Comparison of ENCODE assay signal across 20 cellular contexts in genomic region chr10:95964786-95965185, GRCh38. TPM values are rescaled to one million over a fixed set of nuclear protein-coding genes. Genes with fewer than 3 reads are reported as not detected.
"Had no signal": no experiment of that assay in that cellular context is flagged by ENCODE, and none has a peak within 500 bp of the region (broad histone marks: within the 10 kb centered on the region; RNA-seq: fewer than 3 reads in every experiment).

No MANE protein-coding gene starts in this region.

- H3K4me1 ChIP-seq: ascending aorta, thyroid gland had no signal

- H3K27ac ChIP-seq: ascending aorta, left ventricle myocardium inferior, thyroid gland, WERI-Rb-1 had no signal

- DNase-seq: activated CD4-positive, alpha-beta T cell treated with anti-CD3 and anti-CD28 coated beads for 1 hour; activated effector memory CD4-positive, alpha-beta T cell treated with anti-CD3 and anti-CD28 coated beads, Interleukin-2, amount 50 U/mL, for 16 hours; activated T-cell treated with anti-CD3 and anti-CD28 coated beads, Interleukin-2, amount 50 U/mL, for 72 hours; cortex of kidney; foreskin fibroblast; left ventricle myocardium inferior; mammary epithelial cell; midbrain; occipital lobe; posterior cingulate gyrus; retina; stimulated activated CD4-positive, alpha-beta T cell treated with anti-CD3 and anti-CD28 coated beads, Interleukin-12 subunit alpha, Interleukin-12 subunit beta, amount 100 ng/mL, for 4 hours; stimulated activated CD4-positive, alpha-beta T cell treated with anti-CD3 and anti-CD28 coated beads, Interleukin-1b, Interleukin-23, amount 100 ng/mL, for 48 hours; stimulated activated CD8-positive, alpha-beta memory T cell treated with anti-CD3 and anti-CD28 coated beads, Interleukin-4, amount 100 ng/mL, for 48 hours; stimulated activated naive CD4-positive, alpha-beta T cell; thyroid gland; WERI-Rb-1 had no signal

- H3K9me3 ChIP-seq: thyroid gland had no signal

- H3K4me3 ChIP-seq: ascending aorta, left ventricle myocardium inferior, thyroid gland had no signal

- H3K36me3 ChIP-seq: ascending aorta, left ventricle myocardium inferior, thyroid gland, WERI-Rb-1 had no signal

- H3K27me3 ChIP-seq: ascending aorta, thyroid gland had no signal

- ATAC-seq: activated T-cell treated with anti-CD3 and anti-CD28 coated beads, Interleukin-2, amount 50 U/mL, for 72 hours had no signal

RNA-seq across cellular contexts. Expression of gene CC2D2B, which starts 57.0 kb away (rescaled TPM):
- total RNA-seq: activated CD8-positive, alpha-beta memory T cell treated with anti-CD3 and anti-CD28 coated beads for 36 hours; kidney epithelial cell had no signal
